In the genomic region with DNA sequence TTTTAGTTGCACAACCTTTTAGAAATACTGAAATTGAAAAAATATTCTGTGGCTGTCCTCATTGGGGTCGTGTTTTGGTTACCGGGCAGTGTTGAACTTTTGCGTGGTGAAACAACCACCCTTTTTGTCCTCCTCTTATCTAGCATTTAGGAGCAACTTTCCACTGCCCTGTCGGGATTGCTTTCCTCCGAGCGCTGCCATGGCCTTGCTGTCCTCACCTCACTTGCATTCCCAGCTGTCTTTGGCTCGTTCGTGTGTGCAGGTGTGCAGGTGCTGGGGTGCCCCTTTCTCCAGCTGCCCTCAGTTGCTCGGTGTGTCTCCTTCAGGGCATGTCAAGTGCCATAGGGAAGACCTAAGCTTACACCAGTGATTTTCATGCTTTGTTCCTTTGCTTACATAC, we compare ENCODE assay signal across 27 cellular contexts.
"Had no signal": no experiment of that assay in that cellular context is flagged by ENCODE, and none has a peak within 500 bp of the region (broad histone marks: within the 10 kb centered on the region; RNA-seq: fewer than 3 reads in every experiment).

No MANE protein-coding gene starts in this region.

- H3K9me3 Mint-ChIP-seq: activated CD4-positive, alpha-beta T cell treated with anti-CD3 and anti-CD28 coated beads, Interleukin-2, amount 10 ng/mL, durations not matched to agents 24 days and 14 days; activated CD8-positive, alpha-beta T cell treated with anti-CD3 and anti-CD28 coated beads for 36 hours; activated naive CD4-positive, alpha-beta T cell treated with anti-CD3 and anti-CD28 coated beads for 36 hours; activated naive CD4-positive, alpha-beta T cell treated with anti-CD3 and anti-CD28 coated beads, Interleukin-2, amount 50 U/mL, for 72 hours; activated T-helper 1 cell treated with anti-CD3 and anti-CD28 coated beads, Interleukin-12 subunit alpha, Interleukin-12 subunit beta, Interleukin-2, Interleukin-4 antibody, amounts not matched to agents 30 ng/mL and 10 ng/mL and 1 ng/mL, durations not matched to agents 14 hours and 24 hours and 36 hours; T-helper 2 cell treated with Interferon-gamma antibody and Interleukin-4, amounts not matched to agents 5 μg/mL and 100 μg/mL, for 36 hours had no signal

- H3K9me3 ChIP-seq: adrenal gland, Peyer's patch had no signal

- H3K27me3 ChIP-seq: adrenal gland, Peyer's patch had no signal

- DNase-seq: activated CD4-positive, alpha-beta T cell treated with anti-CD3 and anti-CD28 coated beads, Interleukin-2, amount 10 ng/mL, durations not matched to agents 24 days and 14 days; activated CD4-positive, alpha-beta T cell treated with anti-CD3 and anti-CD28 coated beads, Interleukin-2, amount 50 U/mL, for 4 hours; activated CD8-positive, alpha-beta T cell treated with anti-CD3 and anti-CD28 coated beads for 36 hours; activated gamma-delta T cell treated with Interleukin-2 at 50 U/mL for 16 hours; activated naive CD4-positive, alpha-beta T cell treated with anti-CD3 and anti-CD28 coated beads for 36 hours; activated T-cell treated with anti-CD3 and anti-CD28 coated beads, Interleukin-2, amount 50 U/mL, for 1 hour; adrenal gland; caudate nucleus; NCI-H1092 treated with DMSO at 0.1 percent for 48 hours; NCI-H1417; NCI-H146; NCI-H187; NCI-H2029 treated with DMSO at 0.1 percent for 48 hours; NCI-H2107; NCI-H2171 treated with DMSO at 0.1 percent for 48 hours; NCI-H2227 treated with DMSO at 0.1 percent for 48 hours; NCI-H524 treated with DMSO at 0.1 percent for 48 hours; PC-3; Peyer's patch; RPMI8226; SHP77 treated with DMSO at 0.1 percent for 48 hours; SW 1271 had no signal

- H3K27me3 Mint-ChIP-seq: activated CD4-positive, alpha-beta T cell treated with anti-CD3 and anti-CD28 coated beads, Interleukin-2, amount 10 ng/mL, durations not matched to agents 24 days and 14 days; activated CD8-positive, alpha-beta T cell treated with anti-CD3 and anti-CD28 coated beads for 36 hours; brain had no signal

- ATAC-seq: activated CD8-positive, alpha-beta T cell treated with anti-CD3 and anti-CD28 coated beads for 36 hours; activated naive CD4-positive, alpha-beta T cell treated with anti-CD3 and anti-CD28 coated beads, Interleukin-2, amount 50 U/mL, for 72 hours; K562; PC-3 had no signal

- H3K27ac ChIP-seq: adrenal gland, Peyer's patch had no signal

- H3K4me3 ChIP-seq: adrenal gland, K562, Peyer's patch had no signal

- H3K27ac Mint-ChIP-seq: activated CD4-positive, alpha-beta T cell treated with anti-CD3 and anti-CD28 coated beads, Interleukin-2, amount 10 ng/mL, durations not matched to agents 24 days and 14 days; activated CD8-positive, alpha-beta T cell treated with anti-CD3 and anti-CD28 coated beads for 36 hours; activated naive CD4-positive, alpha-beta T cell treated with anti-CD3 and anti-CD28 coated beads for 36 hours; activated naive CD4-positive, alpha-beta T cell treated with anti-CD3 and anti-CD28 coated beads, Interleukin-2, amount 50 U/mL, for 72 hours; activated T-helper 1 cell treated with anti-CD3 and anti-CD28 coated beads, Interleukin-12 subunit alpha, Interleukin-12 subunit beta, Interleukin-2, Interleukin-4 antibody, amounts not matched to agents 30 ng/mL and 10 ng/mL and 1 ng/mL, durations not matched to agents 14 hours and 24 hours and 36 hours; T-helper 2 cell treated with Interferon-gamma antibody and Interleukin-4, amounts not matched to agents 5 μg/mL and 100 μg/mL, for 36 hours had no signal

- H3K4me3 Mint-ChIP-seq: activated CD4-positive, alpha-beta T cell treated with anti-CD3 and anti-CD28 coated beads, Interleukin-2, amount 10 ng/mL, durations not matched to agents 24 days and 14 days; activated CD8-positive, alpha-beta T cell treated with anti-CD3 and anti-CD28 coated beads for 36 hours; activated naive CD4-positive, alpha-beta T cell treated with anti-CD3 and anti-CD28 coated beads for 36 hours; activated T-helper 1 cell treated with anti-CD3 and anti-CD28 coated beads, Interleukin-12 subunit alpha, Interleukin-12 subunit beta, Interleukin-2, Interleukin-4 antibody, amounts not matched to agents 30 ng/mL and 10 ng/mL and 1 ng/mL, durations not matched to agents 14 hours and 24 hours and 36 hours; brain; T-helper 2 cell treated with Interferon-gamma antibody and Interleukin-4, amounts not matched to agents 5 μg/mL and 100 μg/mL, for 36 hours had no signal

- H3K36me3 ChIP-seq: adrenal gland had no signal
